In the genomic region with DNA sequence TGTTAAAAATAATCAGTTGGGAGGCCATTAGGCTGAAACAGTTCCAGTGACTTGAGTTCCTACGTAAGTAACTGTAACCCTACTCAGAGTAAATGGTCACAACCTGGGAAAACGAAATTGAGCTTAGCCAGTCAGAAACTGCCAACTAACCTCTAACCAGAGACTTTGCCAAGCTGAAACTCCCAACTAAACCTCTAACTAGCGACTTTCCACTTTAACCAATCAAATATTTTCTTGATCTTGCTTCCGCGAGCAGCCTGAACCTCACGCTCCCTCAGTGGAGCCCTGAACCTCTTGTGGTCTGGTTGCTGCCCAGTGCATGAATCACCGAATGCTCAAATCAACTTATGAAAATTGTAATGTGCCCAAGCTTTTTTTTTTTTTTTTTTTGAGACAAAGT, we compare ENCODE assay signal across 26 cellular contexts.
"Had no signal": no experiment of that assay in that cellular context is flagged by ENCODE, and none has a peak within 500 bp of the region (broad histone marks: within the 10 kb centered on the region; RNA-seq: fewer than 3 reads in every experiment).

No MANE protein-coding gene starts in this region.

- H3K27ac ChIP-seq: epithelial cell of prostate, gastrocnemius medialis, left ventricle myocardium inferior, thoracic aorta, WERI-Rb-1 had no signal

- H3K4me3 ChIP-seq: gastrocnemius medialis, left ventricle myocardium inferior, lung, mucosa of descending colon, thoracic aorta had no signal

- H3K27me3 ChIP-seq: gastrocnemius medialis had no signal

- H3K9me3 ChIP-seq: gastrocnemius medialis, left ventricle myocardium inferior, mucosa of descending colon, thoracic aorta had no signal

- DNase-seq: activated CD4-positive, alpha-beta T cell treated with anti-CD3 and anti-CD28 coated beads, Interleukin-2, amount 10 ng/mL, durations not matched to agents 24 days and 14 days; activated CD4-positive, CD25-positive, alpha-beta regulatory T cell treated with anti-CD3 and anti-CD28 coated beads, Interleukin-2, amount 50 U/mL, for 72 hours; activated CD8-positive, alpha-beta T cell treated with anti-CD3 and anti-CD28 coated beads for 36 hours; activated effector memory CD4-positive, alpha-beta T cell treated with anti-CD3 and anti-CD28 coated beads, Interleukin-2, amount 50 U/mL, for 16 hours; activated naive CD4-positive, alpha-beta T cell treated with anti-CD3 and anti-CD28 coated beads for 36 hours; activated T-cell treated with anti-CD3 and anti-CD28 coated beads, Interleukin-2, amount 50 U/mL, for 48 hours; anterior cingulate cortex; dermis blood vessel endothelial cell; effector CD4-positive, alpha-beta T cell; gastrocnemius medialis; glutamatergic neuron; left ventricle myocardium inferior; mucosa of descending colon; posterior cingulate gyrus; right cardiac atrium; stimulated activated CD4-positive, alpha-beta T cell treated with anti-CD3 and anti-CD28 coated beads, Interleukin-15, amount 100 ng/mL, for 24 hours; stimulated activated CD4-positive, alpha-beta T cell treated with anti-CD3 and anti-CD28 coated beads, Interleukin-2, amount 100 ng/mL, for 24 hours; stimulated activated naive CD4-positive, alpha-beta T cell; T-helper 17 cell; T1000; trophoblast cell; WERI-Rb-1 had no signal

- H3K4me1 ChIP-seq: gastrocnemius medialis, left ventricle myocardium inferior had no signal

- H3K9me3 Mint-ChIP-seq: activated CD4-positive, alpha-beta T cell treated with anti-CD3 and anti-CD28 coated beads, Interleukin-2, amount 10 ng/mL, durations not matched to agents 24 days and 14 days; activated CD8-positive, alpha-beta T cell treated with anti-CD3 and anti-CD28 coated beads for 36 hours had no signal

- H3K27ac Mint-ChIP-seq: activated CD4-positive, alpha-beta T cell treated with anti-CD3 and anti-CD28 coated beads, Interleukin-2, amount 10 ng/mL, durations not matched to agents 24 days and 14 days; activated CD8-positive, alpha-beta T cell treated with anti-CD3 and anti-CD28 coated beads for 36 hours; activated naive CD4-positive, alpha-beta T cell treated with anti-CD3 and anti-CD28 coated beads for 36 hours; natural killer cell treated with Interleukin-12 subunit alpha and Interleukin-12 subunit beta and Interleukin-15 and Interleukin-18, amount 100 ng/mL, for 72 hours; T-helper 17 cell had no signal

- ATAC-seq: activated CD8-positive, alpha-beta T cell treated with anti-CD3 and anti-CD28 coated beads for 36 hours; gastrocnemius medialis; mucosa of descending colon; natural killer cell treated with Interleukin-12 subunit alpha and Interleukin-12 subunit beta and Interleukin-15 and Interleukin-18, amount 100 ng/mL, for 72 hours; right cardiac atrium; T-helper 17 cell had no signal

- H3K36me3 ChIP-seq: gastrocnemius medialis, left ventricle myocardium inferior, thoracic aorta, WERI-Rb-1 had no signal

- H3K36me3 Mint-ChIP-seq: natural killer cell treated with Interleukin-12 subunit alpha and Interleukin-12 subunit beta and Interleukin-15 and Interleukin-18, amount 100 ng/mL, for 72 hours had no signal
